Comparison of ENCODE assay signal across 23 cellular contexts in genomic region chr9:13503599-13503998, GRCh38.
A peak's percentile ranks its signal among the peaks of the same experiment; 100 is the strongest.
DNase-seq lines count a peak whose midpoint lies in the region; ATAC-seq and TF ChIP-seq lines count a peak whose summit lies in the region.
"Had no signal": no experiment of that assay in that cellular context is flagged by ENCODE, and none has a peak within 500 bp of the region (broad histone marks: within the 10 kb centered on the region; RNA-seq: fewer than 3 reads in every experiment).

No MANE protein-coding gene starts in this region.

- H3K9me3 ChIP-seq in HAP-1: no peaks in the 10 kb centered on the region
- H3K9me3 ChIP-seq: BE2C, BLaER1 had no signal

- ATAC-seq in omental fat pad (ENCODE audit: low FRiP score): peak; percentile 87
- ATAC-seq in HG02970 (IDR thresholded peaks at IDR 0.05; ENCODE audit: low FRiP score, unreplicated experiment): no peak
- ATAC-seq: GM12878 had no signal

- no peaks in the 10 kb centered on the region for H3K27me3 ChIP-seq in HAP-1 (ENCODE audit: low read depth)
- H3K27me3 ChIP-seq: BE2C, BLaER1 had no signal

- DNase-seq in amniotic epithelial cell (ENCODE audit: low read depth) (peak; percentile 17), epithelial cell of esophagus (ENCODE audit: low read depth) (peak; percentile 51), omental fat pad (ENCODE audit: low spot score) (no peak), UCSD-AML1 (lab: John Stamatoyannopoulos, UW; ENCODE audit: unreplicated experiment) (no peak), HAP-1 (ENCODE audit: low spot score in 2 of 2) (no peak)
- DNase-seq: 8988T; ACHN; BE2C; C1 segment of cervical spinal cord; CD4-positive, alpha-beta memory T cell; CD4-positive, CD25-positive, alpha-beta regulatory T cell; CD8-positive, alpha-beta memory T cell; COR-L47; DMS 273 treated with DMSO at 0.1 percent for 48 hours; DMS153; DMS53; DMS79; DND-41; EL; GDM1 had no signal

- TF ChIP-seq CTCF in epithelial cell of esophagus (IDR thresholded peaks at IDR 0.05; ENCODE audit: insufficient read depth, low read depth, low read length, missing control alignments) (no peak), omental fat pad (IDR thresholded peaks at IDR 0.05) (no peak)

- no peaks in the 10 kb centered on the region for H3K36me3 ChIP-seq in HAP-1 (replicated peaks)
- H3K36me3 ChIP-seq: BE2C, BLaER1 had no signal

- peaks cover 14% of the 10 kb centered on the region for H3K4me1 ChIP-seq in HAP-1
- H3K4me1 ChIP-seq: BLaER1 had no signal

- no peak overlapping the region for H3K4me3 ChIP-seq in epithelial cell of esophagus (ENCODE audit: low read length)
- H3K4me3 ChIP-seq in HAP-1: no peak overlapping the region
- H3K4me3 ChIP-seq: BLaER1, GM12878 had no signal

- in situ Hi-C loops in HAP-1 (cut with MboI; ENCODE audit: low sequenced_read_pairs): no loop called here

Comparison
In these comparisons a context has a peak if more than half of its experiments do, and no peak if none do; other contexts are left out.
1. DNase-seq: peak in amniotic epithelial cell (single experiment) and epithelial cell of esophagus (single experiment); none in omental fat pad (single experiment), UCSD-AML1 (single experiment) and HAP-1 (0 of 2).